Comparison of ENCODE assay signal across 10 cellular contexts in the genomic region with DNA sequence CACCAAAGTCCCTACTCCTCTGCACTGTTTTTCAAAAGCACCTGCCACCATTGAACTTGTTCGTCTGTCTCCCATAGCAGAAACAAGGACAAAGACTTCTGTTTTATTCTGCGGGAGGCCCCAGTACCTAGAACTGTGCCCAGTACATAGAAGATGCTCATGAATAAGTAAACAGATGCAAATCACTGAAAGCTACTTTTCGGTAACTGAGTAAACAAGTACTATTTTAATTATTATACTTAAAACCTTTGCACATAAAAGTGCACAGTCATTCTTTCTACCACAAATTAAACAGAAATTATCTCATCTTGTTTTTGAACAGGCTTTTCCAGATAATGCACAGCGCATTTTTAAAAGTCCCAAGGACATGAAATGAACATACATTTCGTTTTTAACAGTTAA. TPM values are rescaled to one million over a fixed set of nuclear protein-coding genes. Genes with fewer than 3 reads are reported as not detected.
DNase-seq lines count a peak whose midpoint lies in the region; ATAC-seq and TF ChIP-seq lines count a peak whose summit lies in the region.
"Had no signal": no experiment of that assay in that cellular context is flagged by ENCODE, and none has a peak within 500 bp of the region (broad histone marks: within the 10 kb centered on the region; RNA-seq: fewer than 3 reads in every experiment).

No MANE protein-coding gene starts in this region.

- H3K4me2 ChIP-seq in SK-N-SH = peak overlapping the region; percentile 84

- TF ChIP-seq RAD21 in SK-N-SH (IDR thresholded peaks at IDR 0.05; ENCODE audit: low read length) = no peak

- peaks cover 9 to 26% of the 10 kb centered on the region in 2 experiments; a peak in 3 of 4 replicates for H3K4me1 ChIP-seq in SK-N-SH (ENCODE audit: control insufficient read depth in 1 of 2, insufficient read depth in 2 of 2, low read depth in 1 of 2, low read length in 1 of 2)

- DNase-seq in SK-N-SH = no peak
- DNase-seq in activated CD4-positive, alpha-beta memory T cell treated with anti-CD3 and anti-CD28 coated beads, Interleukin-2, amount 10 ng/mL, durations not matched to agents 7 days and 5 days = no peak
- DNase-seq in fibroblast of villous mesenchyme (ENCODE audit: low read depth) = peak; percentile 25
- DNase-seq in stimulated activated effector memory CD8-positive, alpha-beta T cell treated with anti-CD3 and anti-CD28 coated beads, Interleukin-12 subunit alpha, Interleukin-12 subunit beta, amount 100 ng/mL, for 72 hours (ENCODE audit: low spot score in 2 of 2) = peak in 1 of 2 donors; percentile 62
- no peak for DNase-seq in HT-29 (ENCODE audit: low spot score)
- DNase-seq: 8988T, WERI-Rb-1 had no signal

- POLR2A ChIA-PET in SK-N-SH (lab: Yijun Ruan, JAX) = no interaction called here
- POLR2A ChIA-PET in activated CD4-positive, alpha-beta memory T cell treated with anti-CD3 and anti-CD28 coated beads, Interleukin-2, amount 10 ng/mL, durations not matched to agents 7 days and 5 days (lab: Charles Lee) = interaction anchor here (0.7 to 4.8 kb wide), 18 partner anchors 8 to 853 kb away, joined by 3 to 307 read pairs (median 5); partner anchors contain the start of genes CARS1 and RHOG

- H3K9me3 ChIP-seq in SK-N-SH = no peaks in the 10 kb centered on the region

- no peak for TF ChIP-seq CTCF in SK-N-SH (IDR thresholded peaks at IDR 0.05)
- no peak for TF ChIP-seq CTCF in fibroblast of villous mesenchyme (IDR thresholded peaks at IDR 0.05; ENCODE audit: insufficient read depth, low read depth, low read length)

- H3K27ac Mint-ChIP-seq in activated CD4-positive, alpha-beta memory T cell treated with anti-CD3 and anti-CD28 coated beads, Interleukin-2, amount 10 ng/mL, durations not matched to agents 7 days and 5 days = peak overlapping the region; percentile 91
- peak overlapping the region; percentile 89 for H3K27ac Mint-ChIP-seq in stimulated activated effector memory CD8-positive, alpha-beta T cell treated with anti-CD3 and anti-CD28 coated beads, Interleukin-12 subunit alpha, Interleukin-12 subunit beta, amount 100 ng/mL, for 72 hours

- H2AFZ ChIP-seq in SK-N-SH (ENCODE audit: low read depth) = no peak overlapping the region

- H4K20me1 ChIP-seq in SK-N-SH (ENCODE audit: insufficient read depth) = peaks cover 71% of the 10 kb centered on the region

- H3K79me2 ChIP-seq in SK-N-SH (ENCODE audit: insufficient read depth) = peaks cover 84% of the 10 kb centered on the region

- H3K9ac ChIP-seq in SK-N-SH = 0 out of 2 replicates have a peak overlapping the region, but pooled peaks have one; percentile 93

- H3K4me1 Mint-ChIP-seq in activated CD4-positive, alpha-beta memory T cell treated with anti-CD3 and anti-CD28 coated beads, Interleukin-2, amount 10 ng/mL, durations not matched to agents 7 days and 5 days = peaks cover 50% of the 10 kb centered on the region
- H3K4me1 Mint-ChIP-seq in stimulated activated effector memory CD8-positive, alpha-beta T cell treated with anti-CD3 and anti-CD28 coated beads, Interleukin-12 subunit alpha, Interleukin-12 subunit beta, amount 100 ng/mL, for 72 hours = peaks cover 45% of the 10 kb centered on the region

- no peaks in the 10 kb centered on the region for H3K27me3 ChIP-seq in SK-N-SH (ENCODE audit: insufficient read depth)

- no peaks in the 10 kb centered on the region for H3K27me3 Mint-ChIP-seq in activated CD4-positive, alpha-beta memory T cell treated with anti-CD3 and anti-CD28 coated beads, Interleukin-2, amount 10 ng/mL, durations not matched to agents 7 days and 5 days

- 77% methylated on average over 5 of the region's 5 CpGs for WGBS in SK-N-SH (ENCODE audit: low lambda C conversion rate)

- H3K9me2 ChIP-seq in SK-N-SH = no peaks in the 10 kb centered on the region

- H3K4me3 ChIP-seq in SK-N-SH (ENCODE audit: low read depth in 2 of 2, low read length in 1 of 2) (no peak overlapping the region), fibroblast of villous mesenchyme (ENCODE audit: low read depth, low read length) (peak overlapping the region; percentile 78)

- ATAC-seq in SK-N-SH treated with all-trans-retinoic acid at 6 μM for 48 hours = no peak
- no peak for ATAC-seq in stimulated activated effector memory CD8-positive, alpha-beta T cell treated with anti-CD3 and anti-CD28 coated beads, Interleukin-12 subunit alpha, Interleukin-12 subunit beta, amount 100 ng/mL, for 72 hours
- ATAC-seq in HG03196 (IDR thresholded peaks at IDR 0.05; ENCODE audit: unreplicated experiment) = no peak
- ATAC-seq in GM18858 (IDR thresholded peaks at IDR 0.05; ENCODE audit: unreplicated experiment) = no peak

- H3K9me3 Mint-ChIP-seq in activated CD4-positive, alpha-beta memory T cell treated with anti-CD3 and anti-CD28 coated beads, Interleukin-2, amount 10 ng/mL, durations not matched to agents 7 days and 5 days = no peaks in the 10 kb centered on the region
- H3K9me3 Mint-ChIP-seq in stimulated activated effector memory CD8-positive, alpha-beta T cell treated with anti-CD3 and anti-CD28 coated beads, Interleukin-12 subunit alpha, Interleukin-12 subunit beta, amount 100 ng/mL, for 72 hours = no peaks in the 10 kb centered on the region

- H3K4me3 Mint-ChIP-seq in activated CD4-positive, alpha-beta memory T cell treated with anti-CD3 and anti-CD28 coated beads, Interleukin-2, amount 10 ng/mL, durations not matched to agents 7 days and 5 days = peak overlapping the region; percentile 99
- H3K4me3 Mint-ChIP-seq in stimulated activated effector memory CD8-positive, alpha-beta T cell treated with anti-CD3 and anti-CD28 coated beads, Interleukin-12 subunit alpha, Interleukin-12 subunit beta, amount 100 ng/mL, for 72 hours = peak overlapping the region; percentile 87

- TF ChIP-seq EP300 in SK-N-SH (IDR thresholded peaks at IDR 0.05; ENCODE audit: borderline replicate concordance in 1 of 2, low read depth in 1 of 2, low read length in 1 of 2) = no peak

- H3F3A ChIP-seq in SK-N-SH (replicated peaks; ENCODE audit: insufficient read depth) = peaks cover 5% of the 10 kb centered on the region

- CTCF ChIA-PET in SK-N-SH (lab: Yijun Ruan, JAX) = interaction anchor here (0.5 to 1.2 kb wide), 3 partner anchors 8 to 26 kb away, joined by 3 read pairs; no protein-coding TSS in a partner anchor
- CTCF ChIA-PET in activated CD4-positive, alpha-beta memory T cell treated with anti-CD3 and anti-CD28 coated beads, Interleukin-2, amount 10 ng/mL, durations not matched to agents 7 days and 5 days (lab: Charles Lee) = interaction anchor here (0.7 to 6.0 kb wide), 10 partner anchors 13 to 103 kb away, joined by 3 to 46 read pairs (median 5); partner anchors contain the start of gene CARS1

- peaks cover 5 to 14% of the 10 kb centered on the region in 2 experiments for H3K36me3 ChIP-seq in SK-N-SH (replicated peaks in 1 of 2; ENCODE audit: control insufficient read depth in 1 of 2, insufficient read depth in 2 of 2, low read length in 1 of 2)

- no peak overlapping the region; a peak in 2 of 4 replicates for H3K27ac ChIP-seq in SK-N-SH (ENCODE audit: low read depth in 2 of 2, low read length in 1 of 2)
- H3K27ac ChIP-seq: WERI-Rb-1 had no signal

- H3K36me3 Mint-ChIP-seq in activated CD4-positive, alpha-beta memory T cell treated with anti-CD3 and anti-CD28 coated beads, Interleukin-2, amount 10 ng/mL, durations not matched to agents 7 days and 5 days (ENCODE audit: low read depth) = peaks cover 67% of the 10 kb centered on the region
- H3K36me3 Mint-ChIP-seq in stimulated activated effector memory CD8-positive, alpha-beta T cell treated with anti-CD3 and anti-CD28 coated beads, Interleukin-12 subunit alpha, Interleukin-12 subunit beta, amount 100 ng/mL, for 72 hours = peaks cover 97% of the 10 kb centered on the region

TF ChIP-seq in SK-N-SH, 30 proteins besides CTCF, POLR2A, EP300 and RAD21 (continues in another document):
- TF ChIP-seq CHD2 (IDR thresholded peaks at IDR 0.05; ENCODE audit: low read length, partially characterized antibody) (no peak), GATA2 (CRISPR knock-in tag; IDR thresholded peaks at IDR 0.05) (no peak)
- TF ChIP-seq, protein P1, sequence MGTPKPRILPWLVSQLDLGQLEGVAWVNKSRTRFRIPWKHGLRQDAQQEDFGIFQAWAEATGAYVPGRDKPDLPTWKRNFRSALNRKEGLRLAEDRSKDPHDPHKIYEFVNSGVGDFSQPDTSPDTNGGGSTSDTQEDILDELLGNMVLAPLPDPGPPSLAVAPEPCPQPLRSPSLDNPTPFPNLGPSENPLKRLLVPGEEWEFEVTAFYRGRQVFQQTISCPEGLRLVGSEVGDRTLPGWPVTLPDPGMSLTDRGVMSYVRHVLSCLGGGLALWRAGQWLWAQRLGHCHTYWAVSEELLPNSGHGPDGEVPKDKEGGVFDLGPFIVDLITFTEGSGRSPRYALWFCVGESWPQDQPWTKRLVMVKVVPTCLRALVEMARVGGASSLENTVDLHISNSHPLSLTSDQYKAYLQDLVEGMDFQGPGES (IDR thresholded peaks at IDR 0.05; ENCODE audit: low read depth, low read length) = no peak

TF ChIP-seq in SK-N-SH treated with all-trans-retinoic acid at 6 μM for 48 hours, 23 proteins besides CTCF, POLR2A, EP300 and RAD21 (continues in another document):
- TF ChIP-seq, protein P2, sequence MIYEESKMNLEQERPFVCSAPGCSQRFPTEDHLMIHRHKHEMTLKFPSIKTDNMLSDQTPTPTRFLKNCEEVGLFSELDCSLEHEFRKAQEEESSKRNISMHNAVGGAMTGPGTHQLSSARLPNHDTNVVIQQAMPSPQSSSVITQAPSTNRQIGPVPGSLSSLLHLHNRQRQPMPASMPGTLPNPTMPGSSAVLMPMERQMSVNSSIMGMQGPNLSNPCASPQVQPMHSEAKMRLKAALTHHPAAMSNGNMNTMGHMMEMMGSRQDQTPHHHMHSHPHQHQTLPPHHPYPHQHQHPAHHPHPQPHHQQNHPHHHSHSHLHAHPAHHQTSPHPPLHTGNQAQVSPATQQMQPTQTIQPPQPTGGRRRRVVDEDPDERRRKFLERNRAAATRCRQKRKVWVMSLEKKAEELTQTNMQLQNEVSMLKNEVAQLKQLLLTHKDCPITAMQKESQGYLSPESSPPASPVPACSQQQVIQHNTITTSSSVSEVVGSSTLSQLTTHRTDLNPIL (CRISPR knock-in tag; IDR thresholded peaks at IDR 0.05; ENCODE audit: low read depth) = no peak

RNA-seq across cellular contexts. Expression of gene NAP1L4, which starts 3.8 kb away (rescaled TPM):
- polyA plus RNA-seq in SK-N-SH (2012; rRNA removed) = 82.5 and 104 TPM in 2 replicates
- polyA plus RNA-seq in SK-N-SH (2012; cell fraction: cytosol; rRNA removed) = 94.9 and 110 TPM in 2 replicates
- 54.4 and 105 TPM in 2 replicates for polyA plus RNA-seq in SK-N-SH (2012; cell fraction: nucleus; rRNA removed)
- total RNA-seq in activated CD4-positive, alpha-beta memory T cell treated with anti-CD3 and anti-CD28 coated beads, Interleukin-2, amount 10 ng/mL, durations not matched to agents 7 days and 5 days = 100 to 1,000 TPM; 299 to 314 TPM
- total RNA-seq in fibroblast of villous mesenchyme = 87.6 and 121 TPM in 2 replicates
- total RNA-seq in HT-29 (2014; rRNA removed; shearing (Covaris generic)) = 114 and 116 TPM in 2 replicates

RNA-seq across cellular contexts. Expression of gene PHLDA2, which starts 59.1 kb away (rescaled TPM):
- 16.2 and 23.6 TPM in 2 replicates for polyA plus RNA-seq in SK-N-SH (2012; rRNA removed)
- polyA plus RNA-seq in SK-N-SH (2012; cell fraction: cytosol; rRNA removed) = 15.9 and 26.1 TPM in 2 replicates
- 15.9 and 37.1 TPM in 2 replicates for polyA plus RNA-seq in SK-N-SH (2012; cell fraction: nucleus; rRNA removed)
- total RNA-seq in activated CD4-positive, alpha-beta memory T cell treated with anti-CD3 and anti-CD28 coated beads, Interleukin-2, amount 10 ng/mL, durations not matched to agents 7 days and 5 days = 1 to 10 TPM; 3.7 to 5.0 TPM
- 7.3 and 13.2 TPM in 2 replicates for total RNA-seq in fibroblast of villous mesenchyme
- total RNA-seq in HT-29 (2014; rRNA removed; shearing (Covaris generic)) = 345 and 406 TPM in 2 replicates

Comparison
In these comparisons a context has a peak if more than half of its experiments do, and no peak if none do; other contexts are left out.
1. RNA of gene PHLDA2, which starts 59.1 kb away (total RNA-seq): 345 to 406 TPM in HT-29; 7.3 to 13.2 TPM in fibroblast of villous mesenchyme and 3.7 to 5.0 TPM in activated CD4-positive, alpha-beta memory T cell treated with anti-CD3 and anti-CD28 coated beads, Interleukin-2, amount 10 ng/mL, durations not matched to agents 7 days and 5 days; every median in the first group is over 10 times any median in the second.